Comparison of ENCODE assay signal across 1 cellular context in the genomic region with DNA sequence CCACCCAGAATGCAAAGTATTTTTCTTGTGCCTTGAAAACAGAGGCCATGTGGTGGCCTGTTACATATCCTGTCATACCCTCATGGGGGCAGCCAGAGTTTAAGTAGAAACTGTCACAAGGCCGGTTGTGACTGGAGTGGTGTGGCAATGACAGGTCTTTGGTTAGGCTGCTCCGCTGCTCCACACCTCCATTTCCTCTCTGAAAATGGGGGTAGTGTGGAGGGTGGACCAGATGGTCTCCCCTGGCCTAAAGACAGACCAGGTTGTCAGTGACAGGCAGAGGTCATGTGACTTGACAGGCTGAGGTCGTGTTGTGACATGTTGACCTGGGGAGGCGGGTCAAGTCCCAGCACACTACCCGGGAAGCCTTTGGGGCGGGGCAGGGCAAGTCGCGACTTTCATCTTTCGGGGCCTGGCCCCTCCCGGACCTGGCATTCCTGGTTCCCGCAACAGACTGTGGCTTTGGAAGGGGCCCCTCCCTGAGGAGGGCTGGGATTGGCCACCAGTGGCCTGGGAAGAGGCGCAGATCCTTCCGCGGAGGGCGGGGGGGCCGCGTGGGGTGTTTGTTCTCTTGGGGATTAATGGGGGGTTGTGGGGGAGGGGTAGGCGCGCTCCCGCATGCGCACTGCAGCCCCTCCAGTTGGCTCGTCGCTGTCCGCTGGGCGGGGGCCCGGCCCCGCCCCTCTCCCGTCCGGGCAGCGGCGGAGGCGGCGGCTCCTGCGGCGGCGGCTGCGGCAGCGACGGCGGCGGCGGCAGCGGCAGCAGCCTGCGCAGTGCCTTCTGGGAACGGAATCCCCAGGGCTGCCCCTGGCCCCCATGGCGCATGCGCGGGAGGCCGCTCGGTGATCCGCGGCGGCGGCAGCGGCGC.
TF ChIP-seq lines count a peak whose summit lies in the region.

Gene MBD6, plus strand, starts transcription at position 806 of the 868 bp plus-strand sequence. CDS start 1,480 bp downstream, outside the sequence.

TF ChIP-seq in HepG2, 621 proteins besides CTCF, POLR2A, EP300 and RAD21 (continued from another document and continues in another):
- TF ChIP-seq CSRNP2 (CRISPR knock-in tag; conservative IDR thresholded peaks at IDR 0.05; ENCODE audit: low read depth) (no peak), KDM5A (IDR thresholded peaks at IDR 0.05; ENCODE audit: borderline replicate concordance, low read length) (no peak), HOXA3 (CRISPR knock-in tag; IDR thresholded peaks at IDR 0.05) (peak; percentile 64; the same call in 1 of the 2 replicates), ZNF296 (CRISPR knock-in tag; conservative IDR thresholded peaks at IDR 0.05) (no peak), JUNB (CRISPR knock-in tag; IDR thresholded peaks at IDR 0.05; ENCODE audit: borderline replicate concordance) (no peak), SP4 (CRISPR knock-in tag; IDR thresholded peaks at IDR 0.05) (peak; percentile 55; the same call in 1 of the 2 replicates), TGIF2 (CRISPR knock-in tag; IDR thresholded peaks at IDR 0.05) (peak; percentile 97), ZBTB21 (CRISPR knock-in tag; IDR thresholded peaks at IDR 0.05) (peak; percentile 56; the same call in 1 of the 2 replicates), ZSCAN30 (CRISPR knock-in tag; IDR thresholded peaks at IDR 0.05) (no peak), AHDC1 (CRISPR knock-in tag; IDR thresholded peaks at IDR 0.05; ENCODE audit: borderline replicate concordance) (no peak), TFE3 (CRISPR knock-in tag; IDR thresholded peaks at IDR 0.05) (peak; percentile 87), ZNF160 (CRISPR knock-in tag; IDR thresholded peaks at IDR 0.05) (0 out of 2 replicates have a peak, but pooled peaks have one; percentile 47), KLF13 (CRISPR knock-in tag; IDR thresholded peaks at IDR 0.05) (no peak), ZNF230 (CRISPR knock-in tag; IDR thresholded peaks at IDR 0.05) (peak; percentile 79; the same call in 1 of the 2 replicates), GPBP1L1 (CRISPR knock-in tag; IDR thresholded peaks at IDR 0.05) (no peak), ZNF317 (CRISPR knock-in tag; IDR thresholded peaks at IDR 0.05) (peak; percentile 58; the same call in 1 of the 2 replicates), NFATC3 (CRISPR knock-in tag; IDR thresholded peaks at IDR 0.05) (no peak), RELA (CRISPR knock-in tag; IDR thresholded peaks at IDR 0.05) (no peak), ZNF556 (CRISPR knock-in tag; IDR thresholded peaks at IDR 0.05; ENCODE audit: borderline replicate concordance) (peak; percentile 87; the same call in 1 of the 2 replicates), TMF1 (CRISPR knock-in tag; IDR thresholded peaks at IDR 0.05; ENCODE audit: low read depth) (peak; percentile 65; the same call in 1 of the 2 replicates), ZMAT5 (CRISPR knock-in tag; IDR thresholded peaks at IDR 0.05; ENCODE audit: borderline replicate concordance, low read depth) (no peak), TBL1XR1 (IDR thresholded peaks at IDR 0.05; ENCODE audit: borderline replicate concordance, low read length, partially characterized antibody) (no peak), ZNF607 (CRISPR knock-in tag; IDR thresholded peaks at IDR 0.05; ENCODE audit: borderline replicate concordance) (peak; percentile 45; the same call in 1 of the 2 replicates), SKI (IDR thresholded peaks at IDR 0.05; ENCODE audit: partially characterized antibody) (peak; percentile 90), MEIS2 (CRISPR knock-in tag; IDR thresholded peaks at IDR 0.05) (peak; percentile 86; the same call in 1 of the 2 replicates), SIX4 (CRISPR knock-in tag; IDR thresholded peaks at IDR 0.05) (no peak), SAP130 (CRISPR knock-in tag; IDR thresholded peaks at IDR 0.05; ENCODE audit: low read depth) (peak; percentile 95), ZSCAN25 (CRISPR knock-in tag; IDR thresholded peaks at IDR 0.05) (no peak; the same call in 1 of the 2 replicates), DR1 (CRISPR knock-in tag; IDR thresholded peaks at IDR 0.05) (peak; percentile 35; the same call in 1 of the 2 replicates), NPAS2 (CRISPR knock-in tag; IDR thresholded peaks at IDR 0.05; ENCODE audit: borderline replicate concordance) (no peak), GPN1 (CRISPR knock-in tag; IDR thresholded peaks at IDR 0.05; ENCODE audit: borderline replicate concordance) (no peak), MYPOP (CRISPR knock-in tag; IDR thresholded peaks at IDR 0.05) (peak; percentile 49; the same call in 1 of the 2 replicates), HCFC1 (IDR thresholded peaks at IDR 0.05; ENCODE audit: low read depth, low read length) (peak; percentile 5; the same call in 1 of the 2 replicates), ETV5 (CRISPR knock-in tag; IDR thresholded peaks at IDR 0.05; ENCODE audit: borderline replicate concordance) (0 out of 2 replicates have a peak, but pooled peaks have one; percentile 9), ZNF879 (CRISPR knock-in tag; IDR thresholded peaks at IDR 0.05) (no peak), MIER2 (CRISPR knock-in tag; IDR thresholded peaks at IDR 0.05) (no peak), KDM2A (CRISPR knock-in tag; IDR thresholded peaks at IDR 0.05; ENCODE audit: borderline replicate concordance, low read depth) (peak; percentile 90), CREB1 (IDR thresholded peaks at IDR 0.05) (no peak), CREB1 (CRISPR knock-in tag; IDR thresholded peaks at IDR 0.05) (peak; percentile 37; the same call in 1 of the 2 replicates), ZNF746 (CRISPR knock-in tag; IDR thresholded peaks at IDR 0.05) (peak; percentile 80), STAG1 (CRISPR knock-in tag; IDR thresholded peaks at IDR 0.05) (no peak), ZNF234 (CRISPR knock-in tag; conservative IDR thresholded peaks at IDR 0.05) (no peak), ZBTB20 (CRISPR knock-in tag; IDR thresholded peaks at IDR 0.05; ENCODE audit: borderline replicate concordance, low read depth) (peak; percentile 51; the same call in 1 of the 2 replicates)
- TF ChIP-seq, protein P1, sequence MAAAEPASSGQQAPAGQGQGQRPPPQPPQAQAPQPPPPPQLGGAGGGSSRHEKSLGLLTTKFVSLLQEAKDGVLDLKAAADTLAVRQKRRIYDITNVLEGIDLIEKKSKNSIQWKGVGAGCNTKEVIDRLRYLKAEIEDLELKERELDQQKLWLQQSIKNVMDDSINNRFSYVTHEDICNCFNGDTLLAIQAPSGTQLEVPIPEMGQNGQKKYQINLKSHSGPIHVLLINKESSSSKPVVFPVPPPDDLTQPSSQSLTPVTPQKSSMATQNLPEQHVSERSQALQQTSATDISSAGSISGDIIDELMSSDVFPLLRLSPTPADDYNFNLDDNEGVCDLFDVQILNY (CRISPR knock-in tag; conservative IDR thresholded peaks at IDR 0.05) = 0 out of 2 replicates have a peak, but pooled peaks have one; percentile 15
- TF ChIP-seq, protein P2, sequence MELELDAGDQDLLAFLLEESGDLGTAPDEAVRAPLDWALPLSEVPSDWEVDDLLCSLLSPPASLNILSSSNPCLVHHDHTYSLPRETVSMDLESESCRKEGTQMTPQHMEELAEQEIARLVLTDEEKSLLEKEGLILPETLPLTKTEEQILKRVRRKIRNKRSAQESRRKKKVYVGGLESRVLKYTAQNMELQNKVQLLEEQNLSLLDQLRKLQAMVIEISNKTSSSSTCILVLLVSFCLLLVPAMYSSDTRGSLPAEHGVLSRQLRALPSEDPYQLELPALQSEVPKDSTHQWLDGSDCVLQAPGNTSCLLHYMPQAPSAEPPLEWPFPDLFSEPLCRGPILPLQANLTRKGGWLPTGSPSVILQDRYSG (CRISPR knock-in tag; IDR thresholded peaks at IDR 0.05) = no peak
- TF ChIP-seq, protein P3, sequence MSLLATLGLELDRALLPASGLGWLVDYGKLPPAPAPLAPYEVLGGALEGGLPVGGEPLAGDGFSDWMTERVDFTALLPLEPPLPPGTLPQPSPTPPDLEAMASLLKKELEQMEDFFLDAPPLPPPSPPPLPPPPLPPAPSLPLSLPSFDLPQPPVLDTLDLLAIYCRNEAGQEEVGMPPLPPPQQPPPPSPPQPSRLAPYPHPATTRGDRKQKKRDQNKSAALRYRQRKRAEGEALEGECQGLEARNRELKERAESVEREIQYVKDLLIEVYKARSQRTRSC (CRISPR knock-in tag; IDR thresholded peaks at IDR 0.05; ENCODE audit: low read depth) = no peak
- TF ChIP-seq, protein P4, sequence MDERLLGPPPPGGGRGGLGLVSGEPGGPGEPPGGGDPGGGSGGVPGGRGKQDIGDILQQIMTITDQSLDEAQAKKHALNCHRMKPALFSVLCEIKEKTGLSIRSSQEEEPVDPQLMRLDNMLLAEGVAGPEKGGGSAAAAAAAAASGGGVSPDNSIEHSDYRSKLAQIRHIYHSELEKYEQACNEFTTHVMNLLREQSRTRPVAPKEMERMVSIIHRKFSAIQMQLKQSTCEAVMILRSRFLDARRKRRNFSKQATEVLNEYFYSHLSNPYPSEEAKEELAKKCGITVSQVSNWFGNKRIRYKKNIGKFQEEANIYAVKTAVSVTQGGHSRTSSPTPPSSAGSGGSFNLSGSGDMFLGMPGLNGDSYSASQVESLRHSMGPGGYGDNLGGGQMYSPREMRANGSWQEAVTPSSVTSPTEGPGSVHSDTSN (CRISPR knock-in tag; IDR thresholded peaks at IDR 0.05) = peak; percentile 60; the same call in 1 of the 2 replicates
